In the genomic region with DNA sequence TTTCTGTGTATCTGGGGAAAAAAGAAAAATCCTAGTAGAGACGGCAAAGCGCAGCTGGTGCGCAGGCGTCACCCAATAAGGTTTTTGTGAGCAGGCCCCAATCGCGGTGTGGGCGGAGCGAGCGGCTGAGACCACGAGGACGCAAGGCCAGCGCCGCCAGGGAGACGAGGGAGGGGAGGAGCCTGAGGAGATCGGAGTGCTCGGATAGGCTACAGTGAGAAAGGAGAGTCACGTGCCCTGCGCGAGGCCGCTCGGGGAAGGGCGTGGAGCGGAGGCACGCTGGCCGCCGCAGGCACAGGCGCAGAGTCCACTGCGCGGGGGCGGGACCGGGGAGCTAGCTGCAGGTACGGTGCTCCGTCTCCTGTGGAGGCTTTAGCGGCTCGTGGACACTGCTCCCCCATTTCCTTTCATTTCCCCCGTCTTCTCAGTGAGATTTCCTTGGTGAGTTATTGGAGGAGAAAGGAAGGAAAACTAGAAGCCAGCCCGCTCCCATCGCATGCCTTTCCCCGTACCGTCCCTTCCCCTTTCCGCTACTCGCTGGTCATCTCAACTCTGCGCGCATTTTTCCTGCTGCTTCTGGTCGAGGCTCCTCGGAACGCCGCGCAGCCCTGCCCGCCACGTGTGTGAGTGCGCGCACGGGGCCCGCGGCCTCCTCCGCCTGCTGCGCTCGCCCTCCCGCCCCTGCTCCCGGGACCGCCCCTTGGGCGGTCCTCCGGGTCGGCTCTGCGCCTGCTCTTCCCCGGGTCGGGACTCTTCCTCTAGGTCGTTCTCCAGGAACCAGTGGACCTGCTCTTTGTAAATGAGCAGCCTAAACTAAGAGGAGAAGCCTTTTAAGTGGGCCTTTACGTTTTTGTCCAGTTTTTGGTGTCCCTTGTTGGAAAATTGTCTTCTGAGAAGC, we compare ENCODE assay signal across 1 cellular context.
TF ChIP-seq lines count a peak whose summit lies in the region.

A gene with protein sequence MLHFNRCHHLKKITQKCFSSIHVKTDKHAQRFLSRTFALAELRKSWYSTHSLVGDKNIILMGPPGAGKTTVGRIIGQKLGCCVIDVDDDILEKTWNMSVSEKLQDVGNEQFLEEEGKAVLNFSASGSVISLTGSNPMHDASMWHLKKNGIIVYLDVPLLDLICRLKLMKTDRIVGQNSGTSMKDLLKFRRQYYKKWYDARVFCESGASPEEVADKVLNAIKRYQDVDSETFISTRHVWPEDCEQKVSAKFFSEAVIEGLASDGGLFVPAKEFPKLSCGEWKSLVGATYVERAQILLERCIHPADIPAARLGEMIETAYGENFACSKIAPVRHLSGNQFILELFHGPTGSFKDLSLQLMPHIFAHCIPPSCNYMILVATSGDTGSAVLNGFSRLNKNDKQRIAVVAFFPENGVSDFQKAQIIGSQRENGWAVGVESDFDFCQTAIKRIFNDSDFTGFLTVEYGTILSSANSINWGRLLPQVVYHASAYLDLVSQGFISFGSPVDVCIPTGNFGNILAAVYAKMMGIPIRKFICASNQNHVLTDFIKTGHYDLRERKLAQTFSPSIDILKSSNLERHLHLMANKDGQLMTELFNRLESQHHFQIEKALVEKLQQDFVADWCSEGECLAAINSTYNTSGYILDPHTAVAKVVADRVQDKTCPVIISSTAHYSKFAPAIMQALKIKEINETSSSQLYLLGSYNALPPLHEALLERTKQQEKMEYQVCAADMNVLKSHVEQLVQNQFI (plus strand): TSS at position 264 of the 898 bp plus-strand sequence. CDS start 6,612 bp downstream, outside the sequence.

TF ChIP-seq in K562, 482 proteins besides CTCF, POLR2A, EP300 and RAD21 (continued from another document and continues in another):
- peak; percentile 54; the same call in 1 of the 2 replicates for TF ChIP-seq THRB (CRISPR knock-in tag; conservative IDR thresholded peaks at IDR 0.05)
- no peak for TF ChIP-seq CBFA2T3 (IDR thresholded peaks at IDR 0.05)
- no peak for TF ChIP-seq ZC3H11A (IDR thresholded peaks at IDR 0.05; ENCODE audit: low read depth, low read length)
- peak; percentile 98 for TF ChIP-seq MYC (IDR thresholded peaks at IDR 0.05; ENCODE audit: low read depth, low read length)
- peak; percentile 97 for TF ChIP-seq MYC (CRISPR knock-in tag; IDR thresholded peaks at IDR 0.05; ENCODE audit: borderline replicate concordance, low read depth)
- no peak for TF ChIP-seq HDGF (IDR thresholded peaks at IDR 0.05)
- peak; percentile 61; the same call in 1 of the 2 replicates for TF ChIP-seq DMBX1 (CRISPR knock-in tag; IDR thresholded peaks at IDR 0.05; ENCODE audit: borderline replicate concordance)
- TF ChIP-seq, protein P1, sequence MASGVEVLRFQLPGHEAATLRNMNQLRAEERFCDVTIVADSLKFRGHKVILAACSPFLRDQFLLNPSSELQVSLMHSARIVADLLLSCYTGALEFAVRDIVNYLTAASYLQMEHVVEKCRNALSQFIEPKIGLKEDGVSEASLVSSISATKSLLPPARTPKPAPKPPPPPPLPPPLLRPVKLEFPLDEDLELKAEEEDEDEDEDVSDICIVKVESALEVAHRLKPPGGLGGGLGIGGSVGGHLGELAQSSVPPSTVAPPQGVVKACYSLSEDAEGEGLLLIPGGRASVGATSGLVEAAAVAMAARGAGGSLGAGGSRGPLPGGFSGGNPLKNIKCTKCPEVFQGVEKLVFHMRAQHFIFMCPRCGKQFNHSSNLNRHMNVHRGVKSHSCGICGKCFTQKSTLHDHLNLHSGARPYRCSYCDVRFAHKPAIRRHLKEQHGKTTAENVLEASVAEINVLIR (CRISPR knock-in tag; IDR thresholded peaks at IDR 0.05): no peak
- no peak for TF ChIP-seq ZNF165 (CRISPR knock-in tag; IDR thresholded peaks at IDR 0.05; ENCODE audit: borderline replicate concordance)
- TF ChIP-seq XRCC3 (IDR thresholded peaks at IDR 0.05): no peak
- TF ChIP-seq ILK (tag; IDR thresholded peaks at IDR 0.05; ENCODE audit: borderline replicate concordance, low read depth): no peak
- no peak for TF ChIP-seq MCM2 (IDR thresholded peaks at IDR 0.05; ENCODE audit: low read depth)
- peak; percentile 70 for TF ChIP-seq ETV5 (CRISPR knock-in tag; IDR thresholded peaks at IDR 0.05; ENCODE audit: low read depth)
- peak; percentile 94; the same call in 1 of the 2 replicates for TF ChIP-seq NR1H2 (CRISPR knock-in tag; IDR thresholded peaks at IDR 0.05)
- TF ChIP-seq ZNF589 (CRISPR knock-in tag; IDR thresholded peaks at IDR 0.05; ENCODE audit: low read depth): no peak
- no peak for TF ChIP-seq MYBL2 (IDR thresholded peaks at IDR 0.05; ENCODE audit: low read depth)
- no peak; the same call in 1 of the 2 replicates for TF ChIP-seq MYBL2 (CRISPR knock-in tag; IDR thresholded peaks at IDR 0.05; ENCODE audit: borderline replicate concordance)
- TF ChIP-seq ZNF263 (CRISPR knock-in tag; IDR thresholded peaks at IDR 0.05; ENCODE audit: borderline replicate concordance): peak; percentile 95
- TF ChIP-seq SMARCE1 (IDR thresholded peaks at IDR 0.05): peak; percentile 49; the same call in 1 of the 2 replicates
- TF ChIP-seq, protein P2, sequence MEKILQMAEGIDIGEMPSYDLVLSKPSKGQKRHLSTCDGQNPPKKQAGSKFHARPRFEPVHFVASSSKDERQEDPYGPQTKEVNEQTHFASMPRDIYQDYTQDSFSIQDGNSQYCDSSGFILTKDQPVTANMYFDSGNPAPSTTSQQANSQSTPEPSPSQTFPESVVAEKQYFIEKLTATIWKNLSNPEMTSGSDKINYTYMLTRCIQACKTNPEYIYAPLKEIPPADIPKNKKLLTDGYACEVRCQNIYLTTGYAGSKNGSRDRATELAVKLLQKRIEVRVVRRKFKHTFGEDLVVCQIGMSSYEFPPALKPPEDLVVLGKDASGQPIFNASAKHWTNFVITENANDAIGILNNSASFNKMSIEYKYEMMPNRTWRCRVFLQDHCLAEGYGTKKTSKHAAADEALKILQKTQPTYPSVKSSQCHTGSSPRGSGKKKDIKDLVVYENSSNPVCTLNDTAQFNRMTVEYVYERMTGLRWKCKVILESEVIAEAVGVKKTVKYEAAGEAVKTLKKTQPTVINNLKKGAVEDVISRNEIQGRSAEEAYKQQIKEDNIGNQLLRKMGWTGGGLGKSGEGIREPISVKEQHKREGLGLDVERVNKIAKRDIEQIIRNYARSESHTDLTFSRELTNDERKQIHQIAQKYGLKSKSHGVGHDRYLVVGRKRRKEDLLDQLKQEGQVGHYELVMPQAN (IDR thresholded peaks at IDR 0.05; ENCODE audit: borderline replicate concordance): peak; percentile 94
- peak in 1 of 2 experiments; percentile 65; a peak in 2 of 4 replicates for TF ChIP-seq SRF (CRISPR knock-in tag; IDR thresholded peaks at IDR 0.05)
- no peak for TF ChIP-seq ARNT (IDR thresholded peaks at IDR 0.05)
- no peak for TF ChIP-seq ZBTB8A (IDR thresholded peaks at IDR 0.05; ENCODE audit: partially characterized antibody)
- no peak for TF ChIP-seq ZNF77 (CRISPR knock-in tag; IDR thresholded peaks at IDR 0.05)
- TF ChIP-seq ARID1B (IDR thresholded peaks at IDR 0.05): peak; percentile 11; the same call in 1 of the 2 replicates
- TF ChIP-seq RBM17 (IDR thresholded peaks at IDR 0.05; ENCODE audit: borderline replicate concordance, low read depth, low read length): no peak
- TF ChIP-seq FOXM1 (IDR thresholded peaks at IDR 0.05; ENCODE audit: low read depth): no peak
- TF ChIP-seq FOXM1 (CRISPR knock-in tag; IDR thresholded peaks at IDR 0.05; ENCODE audit: low read depth): peak; percentile 97
- no peak for TF ChIP-seq POU5F1 (IDR thresholded peaks at IDR 0.05; ENCODE audit: borderline replicate concordance, low read depth, low read length, partially characterized antibody)
- TF ChIP-seq IFI16 (CRISPR knock-in tag; IDR thresholded peaks at IDR 0.05): no peak
- TF ChIP-seq ZNF217 (CRISPR knock-in tag; IDR thresholded peaks at IDR 0.05): peak; percentile 95
- TF ChIP-seq CXXC5 (CRISPR knock-in tag; IDR thresholded peaks at IDR 0.05): peak; percentile 97
- no peak for TF ChIP-seq SMAD2 (IDR thresholded peaks at IDR 0.05; ENCODE audit: low read depth, low read length)
- 0 out of 2 replicates have a peak, but pooled peaks have one; percentile 70 for TF ChIP-seq PRMT5 (CRISPR knock-in tag; IDR thresholded peaks at IDR 0.05)
- 0 out of 2 replicates have a peak, but pooled peaks have one; percentile 10 for TF ChIP-seq NFXL1 (CRISPR knock-in tag; IDR thresholded peaks at IDR 0.05)
- peak; percentile 91 for TF ChIP-seq E2F3 (CRISPR knock-in tag; IDR thresholded peaks at IDR 0.05)
- TF ChIP-seq TCFL5 (CRISPR knock-in tag; conservative IDR thresholded peaks at IDR 0.05): no peak
- no peak for TF ChIP-seq SIX5 (IDR thresholded peaks at IDR 0.05; ENCODE audit: borderline replicate concordance in 1 of 2, insufficient read depth in 1 of 2, low read depth in 1 of 2, low read length in 2 of 2)
- TF ChIP-seq THRA (IDR thresholded peaks at IDR 0.05): no peak
- no peak for TF ChIP-seq SLC30A9 (CRISPR knock-in tag; IDR thresholded peaks at IDR 0.05)
- no peak for TF ChIP-seq AFF1 (IDR thresholded peaks at IDR 0.05; ENCODE audit: low read depth in 1 of 2, partially characterized antibody in 2 of 2)
- no peak for TF ChIP-seq TARDBP (IDR thresholded peaks at IDR 0.05)
- TF ChIP-seq NFRKB (IDR thresholded peaks at IDR 0.05; ENCODE audit: low read depth): peak; percentile 84
- no peak for TF ChIP-seq ZFP1 (CRISPR knock-in tag; IDR thresholded peaks at IDR 0.05)
- TF ChIP-seq GTF2B (IDR thresholded peaks at IDR 0.05; ENCODE audit: extremely low read depth, insufficient read length): no peak
- TF ChIP-seq JUN (IDR thresholded peaks at IDR 0.05; ENCODE audit: borderline replicate concordance, low read depth, low read length): peak; percentile 76; the same call in 1 of the 2 replicates
- TF ChIP-seq JUN (CRISPR knock-in tag; IDR thresholded peaks at IDR 0.05; ENCODE audit: borderline replicate concordance): peak; percentile 95
- peak; percentile 85 for TF ChIP-seq TBP (optimal IDR thresholded peaks at IDR 0.05; ENCODE audit: low read depth, low read length)
- TF ChIP-seq, protein P3, sequence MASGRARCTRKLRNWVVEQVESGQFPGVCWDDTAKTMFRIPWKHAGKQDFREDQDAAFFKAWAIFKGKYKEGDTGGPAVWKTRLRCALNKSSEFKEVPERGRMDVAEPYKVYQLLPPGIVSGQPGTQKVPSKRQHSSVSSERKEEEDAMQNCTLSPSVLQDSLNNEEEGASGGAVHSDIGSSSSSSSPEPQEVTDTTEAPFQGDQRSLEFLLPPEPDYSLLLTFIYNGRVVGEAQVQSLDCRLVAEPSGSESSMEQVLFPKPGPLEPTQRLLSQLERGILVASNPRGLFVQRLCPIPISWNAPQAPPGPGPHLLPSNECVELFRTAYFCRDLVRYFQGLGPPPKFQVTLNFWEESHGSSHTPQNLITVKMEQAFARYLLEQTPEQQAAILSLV (tag; IDR thresholded peaks at IDR 0.05): no peak
